22 cellular contexts compared by ENCODE assay signal in the genomic region with DNA sequence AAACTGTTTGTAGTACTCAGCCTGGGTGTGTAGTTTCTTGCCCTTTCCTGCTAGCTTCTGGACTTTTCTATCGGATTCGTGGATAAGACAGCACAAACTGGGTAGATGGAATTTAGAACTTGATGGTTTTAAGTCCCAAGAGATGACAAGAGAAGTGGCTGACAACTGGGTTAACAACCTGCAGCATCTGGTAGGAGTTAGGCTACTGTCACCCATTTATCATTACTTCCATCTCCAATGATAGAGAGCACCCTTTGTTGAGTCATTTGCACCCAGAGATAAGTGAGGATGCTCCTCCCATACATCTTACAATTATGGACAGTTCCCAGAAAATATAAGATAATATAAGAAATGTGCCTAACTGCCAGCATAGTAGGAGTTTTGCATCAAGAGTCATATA. TPM values are rescaled to one million over a fixed set of nuclear protein-coding genes. Genes with fewer than 3 reads are reported as not detected.
"Had no signal": no experiment of that assay in that cellular context is flagged by ENCODE, and none has a peak within 500 bp of the region (broad histone marks: within the 10 kb centered on the region; RNA-seq: fewer than 3 reads in every experiment).

No MANE protein-coding gene starts in this region.

- H3K4me1 ChIP-seq: esophagus squamous epithelium, gastrocnemius medialis had no signal

- H3K4me3 ChIP-seq: coronary artery, dorsolateral prefrontal cortex, esophagus squamous epithelium, gastrocnemius medialis, heart right ventricle, left lung, lung, mucosa of descending colon had no signal

- H3K27ac ChIP-seq: coronary artery, dorsolateral prefrontal cortex, esophagus squamous epithelium, gastrocnemius medialis, heart right ventricle, left lung had no signal

- ATAC-seq: esophagus mucosa; gastrocnemius medialis; heart right ventricle; left cardiac atrium; left lung; left ventricle myocardium superior; mucosa of descending colon; naive thymus-derived CD8-positive, alpha-beta T cell had no signal

- DNase-seq: dermis blood vessel endothelial cell; dorsolateral prefrontal cortex; effector CD4-positive, alpha-beta T cell; effector memory CD4-positive, alpha-beta T cell; esophagus squamous epithelium; foreskin fibroblast; foreskin melanocyte; gastrocnemius medialis; glutamatergic neuron; head of caudate nucleus; heart right ventricle; hippocampal formation; left cardiac atrium; left lung; left ventricle myocardium superior; mammary epithelial cell; mucosa of descending colon; naive B cell; naive thymus-derived CD8-positive, alpha-beta T cell had no signal

- H3K36me3 ChIP-seq: esophagus squamous epithelium, gastrocnemius medialis, heart right ventricle, left lung had no signal

- H3K9me3 ChIP-seq: esophagus squamous epithelium, gastrocnemius medialis, heart right ventricle, left lung, mucosa of descending colon had no signal

- H3K27me3 ChIP-seq: esophagus squamous epithelium, gastrocnemius medialis, heart right ventricle, left lung had no signal

RNA-seq across cellular contexts. Expression of gene FLRT2, which starts 50.2 kb away (rescaled TPM):
- total RNA-seq: naive thymus-derived CD8-positive, alpha-beta T cell had no signal
- polyA plus RNA-seq: naive thymus-derived CD8-positive, alpha-beta T cell had no signal
